In genomic region chr6:157823001-157823522, GRCh38 we compare ENCODE assay signal across 1 cellular context.
TF ChIP-seq lines count a peak whose summit lies in the region.

Gene SNX9 (plus strand): TSS chr6:157823246. CDS start chr6:157823435, 189 bp downstream.

TF ChIP-seq in HepG2, 621 proteins besides CTCF, POLR2A, EP300 and RAD21 (continued from another document and continues in another):
- no peak for TF ChIP-seq GLMP (CRISPR knock-in tag; IDR thresholded peaks at IDR 0.05; ENCODE audit: borderline replicate concordance)
- 0 out of 2 replicates have a peak, but pooled peaks have one; percentile 15 for TF ChIP-seq BORCS8-MEF2B (CRISPR knock-in tag; IDR thresholded peaks at IDR 0.05)
- no peak for TF ChIP-seq RARG (CRISPR knock-in tag; IDR thresholded peaks at IDR 0.05; ENCODE audit: low read depth)
- 0 out of 2 replicates have a peak, but pooled peaks have one; percentile 24 for TF ChIP-seq ZNF263 (CRISPR knock-in tag; IDR thresholded peaks at IDR 0.05)
- peak; percentile 87 for TF ChIP-seq MAX (IDR thresholded peaks at IDR 0.05)
- peak; percentile 14 for TF ChIP-seq ZNF883 (CRISPR knock-in tag; IDR thresholded peaks at IDR 0.05; ENCODE audit: not compliant biosample characterization)
- TF ChIP-seq MXI1 (IDR thresholded peaks at IDR 0.05; ENCODE audit: borderline replicate concordance, low read depth, low read length), result 0 out of 3 replicates have a peak, but pooled peaks have one; percentile 36
- TF ChIP-seq ZNF747 (CRISPR knock-in tag; IDR thresholded peaks at IDR 0.05; ENCODE audit: borderline replicate concordance), result no peak
- TF ChIP-seq KLF6 (CRISPR knock-in tag; IDR thresholded peaks at IDR 0.05), result 0 out of 2 replicates have a peak, but pooled peaks have one; percentile 14
- peak; percentile 65; the same call in 1 of the 2 replicates for TF ChIP-seq ZNF770 (CRISPR knock-in tag; IDR thresholded peaks at IDR 0.05)
- no peak for TF ChIP-seq ZNF136 (CRISPR knock-in tag; IDR thresholded peaks at IDR 0.05; ENCODE audit: low read depth)
- TF ChIP-seq ERF (CRISPR knock-in tag; IDR thresholded peaks at IDR 0.05), result 0 out of 2 replicates have a peak, but pooled peaks have one; percentile 2
- TF ChIP-seq TCF12 (IDR thresholded peaks at IDR 0.05), result no peak
- TF ChIP-seq TCF12 (CRISPR knock-in tag; IDR thresholded peaks at IDR 0.05), result 0 out of 2 replicates have a peak, but pooled peaks have one; percentile 59
- no peak for TF ChIP-seq ZXDC (CRISPR knock-in tag; IDR thresholded peaks at IDR 0.05)
- TF ChIP-seq ZMYM3 (CRISPR knock-in tag; IDR thresholded peaks at IDR 0.05), result no peak
- TF ChIP-seq TERF1 (CRISPR knock-in tag; IDR thresholded peaks at IDR 0.05), result no peak
- TF ChIP-seq GATA4 (IDR thresholded peaks at IDR 0.05; ENCODE audit: borderline replicate concordance, low read depth), result no peak
- TF ChIP-seq IRF2 (CRISPR knock-in tag; IDR thresholded peaks at IDR 0.05), result no peak
- no peak for TF ChIP-seq SSRP1 (CRISPR knock-in tag; IDR thresholded peaks at IDR 0.05)
- TF ChIP-seq ZSCAN30 (CRISPR knock-in tag; IDR thresholded peaks at IDR 0.05), result no peak
- no peak for TF ChIP-seq SMARCE1 (IDR thresholded peaks at IDR 0.05; ENCODE audit: borderline replicate concordance)
- peak; percentile 23; the same call in 1 of the 2 replicates for TF ChIP-seq SNAPC4 (CRISPR knock-in tag; IDR thresholded peaks at IDR 0.05)
- TF ChIP-seq FOSL2 (CRISPR knock-in tag; IDR thresholded peaks at IDR 0.05), result no peak
- TF ChIP-seq ZBTB26 (CRISPR knock-in tag; IDR thresholded peaks at IDR 0.05; ENCODE audit: borderline replicate concordance), result no peak
- peak; percentile 75 for TF ChIP-seq SALL1 (CRISPR knock-in tag; IDR thresholded peaks at IDR 0.05)
- TF ChIP-seq SAP130 (CRISPR knock-in tag; IDR thresholded peaks at IDR 0.05; ENCODE audit: low read depth), result peak; percentile 52; the same call in 1 of the 2 replicates
- no peak for TF ChIP-seq CENPBD1 (CRISPR knock-in tag; IDR thresholded peaks at IDR 0.05; ENCODE audit: borderline replicate concordance, low read depth)
- TF ChIP-seq ZNF142 (CRISPR knock-in tag; IDR thresholded peaks at IDR 0.05), result peak; percentile 73; the same call in 1 of the 2 replicates
- TF ChIP-seq ZNF597 (CRISPR knock-in tag; IDR thresholded peaks at IDR 0.05), result no peak
- TF ChIP-seq ZSCAN20 (CRISPR knock-in tag; IDR thresholded peaks at IDR 0.05; ENCODE audit: borderline replicate concordance), result peak; percentile 14; the same call in 1 of the 2 replicates
- TF ChIP-seq SUZ12 (IDR thresholded peaks at IDR 0.05; ENCODE audit: low read depth, low read length), result no peak
- 0 out of 2 replicates have a peak, but pooled peaks have one; percentile 11 for TF ChIP-seq NFKB2 (CRISPR knock-in tag; IDR thresholded peaks at IDR 0.05; ENCODE audit: borderline replicate concordance)
